In genomic region chr20:6100261-6100660, GRCh38 we compare ENCODE assay signal across 28 cellular contexts. TPM values are rescaled to one million over a fixed set of nuclear protein-coding genes. Genes with fewer than 3 reads are reported as not detected.
"Had no signal": no experiment of that assay in that cellular context is flagged by ENCODE, and none has a peak within 500 bp of the region (broad histone marks: within the 10 kb centered on the region; RNA-seq: fewer than 3 reads in every experiment).

No MANE protein-coding gene starts in this region.

- H3K27me3 Mint-ChIP-seq: progenitor cell of endocrine pancreas; stimulated activated naive B cell treated with anti-CD40 and anti-IgM and Interleukin-4, amounts not matched to agents 10 μg/mL and 1 μg/mL and 100 μg/mL, for 72 hours had no signal

- H3K4me3 ChIP-seq: left ventricle myocardium inferior, lung, smooth muscle cell, stomach, thyroid gland, upper lobe of left lung had no signal

- H3K36me3 ChIP-seq: left ventricle myocardium inferior, neutrophil, upper lobe of left lung had no signal

- H3K4me3 Mint-ChIP-seq: activated CD4-positive, alpha-beta memory T cell treated with anti-CD3 and anti-CD28 coated beads for 36 hours; activated naive CD4-positive, alpha-beta T cell treated with anti-CD3 and anti-CD28 coated beads, Interleukin-2, amount 10 ng/mL, durations not matched to agents 7 days and 5 days; activated naive CD8-positive, alpha-beta T cell treated with anti-CD3 and anti-CD28 coated beads, Interleukin-2, amount 10 ng/mL, durations not matched to agents 7 days and 5 days; activated T-helper 1 cell treated with anti-CD3 and anti-CD28 coated beads, Interleukin-12 subunit alpha, Interleukin-12 subunit beta, Interleukin-2, Interleukin-4 antibody, amounts not matched to agents 30 ng/mL and 10 ng/mL and 1 ng/mL, durations not matched to agents 14 hours and 24 hours and 36 hours; naive B cell; nephron progenitor cell; stimulated activated naive B cell treated with anti-CD40 and anti-IgM and Interleukin-4, amounts not matched to agents 10 μg/mL and 1 μg/mL and 100 μg/mL, for 72 hours had no signal

- H3K4me1 ChIP-seq: stomach, thyroid gland, upper lobe of left lung had no signal

- H3K9me3 ChIP-seq: left ventricle myocardium inferior, neutrophil, stomach, thyroid gland, upper lobe of left lung had no signal

- H3K27ac Mint-ChIP-seq: activated CD4-positive, alpha-beta memory T cell treated with anti-CD3 and anti-CD28 coated beads for 36 hours; activated naive CD4-positive, alpha-beta T cell treated with anti-CD3 and anti-CD28 coated beads, Interleukin-2, amount 10 ng/mL, durations not matched to agents 7 days and 5 days; activated naive CD8-positive, alpha-beta T cell treated with anti-CD3 and anti-CD28 coated beads, Interleukin-2, amount 10 ng/mL, durations not matched to agents 7 days and 5 days; activated T-helper 1 cell treated with anti-CD3 and anti-CD28 coated beads, Interleukin-12 subunit alpha, Interleukin-12 subunit beta, Interleukin-2, Interleukin-4 antibody, amounts not matched to agents 30 ng/mL and 10 ng/mL and 1 ng/mL, durations not matched to agents 14 hours and 24 hours and 36 hours; naive B cell; nephron progenitor cell; progenitor cell of endocrine pancreas; stimulated activated naive B cell treated with anti-CD40 and anti-IgM and Interleukin-4, amounts not matched to agents 10 μg/mL and 1 μg/mL and 100 μg/mL, for 72 hours had no signal

- H3K9me3 Mint-ChIP-seq: activated CD4-positive, alpha-beta memory T cell treated with anti-CD3 and anti-CD28 coated beads for 36 hours; activated naive CD4-positive, alpha-beta T cell treated with anti-CD3 and anti-CD28 coated beads, Interleukin-2, amount 10 ng/mL, durations not matched to agents 7 days and 5 days; activated naive CD8-positive, alpha-beta T cell treated with anti-CD3 and anti-CD28 coated beads, Interleukin-2, amount 10 ng/mL, durations not matched to agents 7 days and 5 days; activated T-helper 1 cell treated with anti-CD3 and anti-CD28 coated beads, Interleukin-12 subunit alpha, Interleukin-12 subunit beta, Interleukin-2, Interleukin-4 antibody, amounts not matched to agents 30 ng/mL and 10 ng/mL and 1 ng/mL, durations not matched to agents 14 hours and 24 hours and 36 hours; naive B cell; nephron progenitor cell; stimulated activated naive B cell treated with anti-CD40 and anti-IgM and Interleukin-4, amounts not matched to agents 10 μg/mL and 1 μg/mL and 100 μg/mL, for 72 hours had no signal

- H3K36me3 Mint-ChIP-seq: activated CD4-positive, alpha-beta memory T cell treated with anti-CD3 and anti-CD28 coated beads for 36 hours; activated naive CD4-positive, alpha-beta T cell treated with anti-CD3 and anti-CD28 coated beads, Interleukin-2, amount 10 ng/mL, durations not matched to agents 7 days and 5 days; activated naive CD8-positive, alpha-beta T cell treated with anti-CD3 and anti-CD28 coated beads, Interleukin-2, amount 10 ng/mL, durations not matched to agents 7 days and 5 days; naive B cell; stimulated activated naive B cell treated with anti-CD40 and anti-IgM and Interleukin-4, amounts not matched to agents 10 μg/mL and 1 μg/mL and 100 μg/mL, for 72 hours had no signal

- H3K27me3 ChIP-seq: neutrophil, stomach, thyroid gland, upper lobe of left lung had no signal

- H3K4me1 Mint-ChIP-seq: activated naive CD4-positive, alpha-beta T cell treated with anti-CD3 and anti-CD28 coated beads, Interleukin-2, amount 10 ng/mL, durations not matched to agents 7 days and 5 days; activated naive CD8-positive, alpha-beta T cell treated with anti-CD3 and anti-CD28 coated beads, Interleukin-2, amount 10 ng/mL, durations not matched to agents 7 days and 5 days; naive B cell; stimulated activated naive B cell treated with anti-CD40 and anti-IgM and Interleukin-4, amounts not matched to agents 10 μg/mL and 1 μg/mL and 100 μg/mL, for 72 hours had no signal

- DNase-seq: activated CD4-positive, alpha-beta memory T cell treated with anti-CD3 and anti-CD28 coated beads for 36 hours; activated CD4-positive, alpha-beta T cell treated with anti-CD3 and anti-CD28 coated beads for 48 hours; activated CD8-positive, alpha-beta memory T cell treated with anti-CD3 and anti-CD28 coated beads, Interleukin-2, amount 50 U/mL, for 4 hours; activated gamma-delta T cell; activated naive CD4-positive, alpha-beta T cell treated with anti-CD3 and anti-CD28 coated beads, Interleukin-2, amount 10 ng/mL, durations not matched to agents 7 days and 5 days; activated naive CD8-positive, alpha-beta T cell treated with anti-CD3 and anti-CD28 coated beads, Interleukin-2, amount 10 ng/mL, durations not matched to agents 7 days and 5 days; activated T-cell treated with anti-CD3 and anti-CD28 coated beads, Interleukin-2, amount 50 U/mL, for 1 hour; amniotic stem cell; caudate nucleus; islet precursor cell; left ventricle myocardium inferior; naive B cell; nephron progenitor cell; stimulated activated CD4-positive, alpha-beta T cell treated with anti-CD3 and anti-CD28 coated beads, Interleukin-1b, Interleukin-23, amount 100 ng/mL, for 48 hours; stimulated activated CD4-positive, alpha-beta T cell treated with anti-CD3 and anti-CD28 coated beads, Interleukin-4, amount 100 ng/mL, for 4 hours; stimulated activated naive B cell treated with anti-CD40 and anti-IgM and Interleukin-4, amounts not matched to agents 10 μg/mL and 1 μg/mL and 100 μg/mL, for 72 hours; stomach; thyroid gland; upper lobe of left lung had no signal

- H3K4me2 ChIP-seq: smooth muscle cell had no signal

- ATAC-seq: sciatic nerve; stimulated activated naive B cell treated with anti-CD40 and anti-IgM and Interleukin-4, amounts not matched to agents 10 μg/mL and 1 μg/mL and 100 μg/mL, for 72 hours had no signal

- H3K27ac ChIP-seq: left ventricle myocardium inferior, neutrophil, stomach, thyroid gland, upper lobe of left lung had no signal

RNA-seq across cellular contexts. Expression of gene FERMT1, which starts 22.6 kb away (rescaled TPM):
- total RNA-seq: activated naive CD8-positive, alpha-beta T cell treated with anti-CD3 and anti-CD28 coated beads, Interleukin-2, amount 10 ng/mL, durations not matched to agents 7 days and 5 days had no signal

RNA-seq across cellular contexts. Expression of gene LRRN4, which starts 46.4 kb away (rescaled TPM):
- total RNA-seq: activated CD4-positive, alpha-beta memory T cell treated with anti-CD3 and anti-CD28 coated beads for 36 hours; activated CD8-positive, alpha-beta memory T cell treated with anti-CD3 and anti-CD28 coated beads for 36 hours; activated naive CD8-positive, alpha-beta T cell treated with anti-CD3 and anti-CD28 coated beads, Interleukin-2, amount 10 ng/mL, durations not matched to agents 7 days and 5 days; activated T-helper 1 cell treated with anti-CD3 and anti-CD28 coated beads, Interleukin-12 subunit alpha, Interleukin-12 subunit beta, Interleukin-2, Interleukin-4 antibody, amounts not matched to agents 30 ng/mL and 10 ng/mL and 1 ng/mL, durations not matched to agents 14 hours and 24 hours and 36 hours; osteocyte; T-helper 1 cell treated with Interleukin-12 subunit alpha and Interleukin-12 subunit beta and Interleukin-4 antibody, amounts not matched to agents 30 ng/mL and 1 ng/mL, for 36 hours; thyroid gland had no signal
